17 cellular contexts compared by ENCODE assay signal in the genomic region with DNA sequence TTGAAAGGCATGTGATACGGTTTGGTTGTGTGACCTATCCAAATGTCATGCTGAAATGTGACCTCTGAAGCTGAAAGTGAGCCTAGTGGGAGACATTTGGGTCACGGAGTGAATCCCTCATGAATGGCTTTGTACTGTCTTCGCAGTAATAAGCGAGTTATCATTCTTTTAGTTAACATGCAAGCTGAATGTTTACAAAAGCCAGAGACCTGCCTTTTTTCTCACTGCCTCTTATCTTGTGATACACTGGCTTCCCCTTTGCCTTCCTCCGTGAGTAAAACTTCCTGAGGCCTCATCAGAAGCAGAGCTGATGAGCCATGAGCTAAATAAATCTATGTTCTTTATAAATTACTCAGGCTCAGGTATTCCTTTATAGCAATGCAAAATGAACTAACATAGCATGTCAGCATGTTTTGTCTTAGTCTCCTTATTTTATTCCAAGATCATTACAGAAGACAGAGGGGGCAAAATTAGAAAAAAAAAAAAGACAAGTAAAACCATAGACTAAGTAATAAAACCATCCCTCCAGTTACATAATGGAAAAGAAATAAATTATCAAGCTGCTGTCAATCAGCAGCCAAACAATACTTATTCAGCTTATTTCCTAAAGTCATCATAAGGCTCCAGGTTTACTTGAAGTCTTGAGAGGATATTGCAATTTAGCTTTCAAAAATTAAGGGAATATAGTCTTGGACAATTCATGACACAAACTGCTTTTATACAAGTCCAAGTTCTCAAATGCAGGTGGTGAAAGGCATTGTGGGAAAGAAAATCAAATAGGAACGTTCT. TPM values are rescaled to one million over a fixed set of nuclear protein-coding genes. Genes with fewer than 3 reads are reported as not detected.
DNase-seq lines count a peak whose midpoint lies in the region; ATAC-seq and TF ChIP-seq lines count a peak whose summit lies in the region.
"Had no signal": no experiment of that assay in that cellular context is flagged by ENCODE, and none has a peak within 500 bp of the region (broad histone marks: within the 10 kb centered on the region; RNA-seq: fewer than 3 reads in every experiment).

No MANE protein-coding gene starts in this region.

- TF ChIP-seq CTCF in Loucy (conservative IDR thresholded peaks at IDR 0.05; ENCODE audit: low read length), result no peak
- no peak for TF ChIP-seq CTCF in choroid plexus epithelial cell (conservative IDR thresholded peaks at IDR 0.05; ENCODE audit: low read depth, low read length)
- TF ChIP-seq CTCF in smooth muscle cell (IDR thresholded peaks at IDR 0.05; ENCODE audit: borderline replicate concordance, insufficient read depth, poor library complexity, severe bottlenecking), result no peak

- H3K27ac ChIP-seq in smooth muscle cell (ENCODE audit: low read depth), result no peak overlapping the region
- H3K27ac ChIP-seq: GM23248, VCaP had no signal

- H3K4me1 ChIP-seq in Loucy (ENCODE audit: insufficient read depth, low read length, poor library complexity, severe bottlenecking) (peaks cover 75% of the 10 kb centered on the region), smooth muscle cell (ENCODE audit: low read depth) (no peaks in the 10 kb centered on the region)

- peak overlapping the region; percentile 69 for H3K4me3 ChIP-seq in Loucy (ENCODE audit: low read length, poor library complexity, severe bottlenecking)
- H3K4me3 ChIP-seq in choroid plexus epithelial cell (ENCODE audit: low read depth, low read length), result no peak overlapping the region
- H3K4me3 ChIP-seq in smooth muscle cell, result no peak overlapping the region
- H3K4me3 ChIP-seq: GM23248 had no signal

- H3K36me3 ChIP-seq in Loucy (ENCODE audit: insufficient read depth, low read length) (no peaks in the 10 kb centered on the region), smooth muscle cell (ENCODE audit: low read depth) (no peaks in the 10 kb centered on the region)

- 51% methylated on average over 6 of the region's 6 CpGs for whole genome bisulfite sequencing in smooth muscle cell (ENCODE audit: low lambda C conversion rate)

- H3F3A ChIP-seq in Loucy (ENCODE audit: low read depth) (peaks cover 23% of the 10 kb centered on the region), smooth muscle cell (ENCODE audit: low read depth) (no peaks in the 10 kb centered on the region)

- no peaks in the 10 kb centered on the region for H3K27me3 ChIP-seq in Loucy (ENCODE audit: insufficient read depth, low read length, poor library complexity, severe bottlenecking)
- H3K27me3 ChIP-seq in smooth muscle cell (ENCODE audit: low read depth), result no peaks in the 10 kb centered on the region

- H3K9me3 ChIP-seq in Loucy (ENCODE audit: insufficient read depth, low read depth, low read length) (no peaks in the 10 kb centered on the region), smooth muscle cell (replicated peaks; ENCODE audit: low read depth) (no peaks in the 10 kb centered on the region)

- H3K9me2 ChIP-seq in Loucy (replicated peaks; ENCODE audit: low read depth, low read length), result no peaks in the 10 kb centered on the region

- peak overlapping the region; percentile 75 for H3K4me2 ChIP-seq in Loucy (ENCODE audit: low read depth, low read length, poor library complexity, severe bottlenecking)
- no peak overlapping the region for H3K4me2 ChIP-seq in smooth muscle cell

- DNase-seq in CD1c-positive myeloid dendritic cell (ENCODE audit: extremely low spot score) (peak; percentile 57), choroid plexus epithelial cell (ENCODE audit: low read depth) (peak; percentile 11), midbrain (lab: John Stamatoyannopoulos, UW) (peak; percentile 4), smooth muscle cell (lab: John Stamatoyannopoulos, UW; ENCODE audit: unreplicated experiment) (no peak)
- no peak for DNase-seq in activated naive CD4-positive, alpha-beta T cell treated with Interleukin-2 at 50 U/mL for 16 hours
- no peak for DNase-seq in stimulated activated CD4-positive, alpha-beta T cell treated with anti-CD3 and anti-CD28 coated beads, Interleukin-4, amount 100 ng/mL, for 4 hours
- DNase-seq: activated CD8-positive, alpha-beta memory T cell treated with anti-CD3 and anti-CD28 coated beads for 24 hours; CD8-positive, alpha-beta memory T cell; central memory CD4-positive, alpha-beta T cell; GM23248; left ventricle myocardium superior had no signal

- H3K9ac ChIP-seq in Loucy (ENCODE audit: low read depth, low read length, poor library complexity, severe bottlenecking) (peak overlapping the region; percentile 77), smooth muscle cell (ENCODE audit: low read depth) (no peak overlapping the region)
- H3K9ac ChIP-seq: GM23248 had no signal

- no peak for ATAC-seq in HG02678 (IDR thresholded peaks at IDR 0.05; ENCODE audit: unreplicated experiment)
- ATAC-seq: left ventricle myocardium superior had no signal

- H2AFZ ChIP-seq in Loucy (ENCODE audit: low read length) (peak overlapping the region; percentile 56; the same call in 1 of the 2 replicates), smooth muscle cell (ENCODE audit: low read depth) (no peak overlapping the region)
- H2AFZ ChIP-seq: GM23248 had no signal

- H4K20me1 ChIP-seq in Loucy (ENCODE audit: insufficient read depth, low read length, poor library complexity, severe bottlenecking), result no peaks in the 10 kb centered on the region
- H4K20me1 ChIP-seq in smooth muscle cell (ENCODE audit: low read depth), result no peaks in the 10 kb centered on the region

- H3K79me2 ChIP-seq in Loucy (ENCODE audit: insufficient read depth, low read length), result peaks cover 8% of the 10 kb centered on the region; the same call in 1 of the 2 replicates
- no peaks in the 10 kb centered on the region for H3K79me2 ChIP-seq in smooth muscle cell (ENCODE audit: low read depth)

RNA-seq across cellular contexts. Expression of a gene that starts 12.1 kb away (rescaled TPM):
- not detected in 2 replicates for total RNA-seq in smooth muscle cell
- polyA plus RNA-seq in smooth muscle cell, result 0.21 TPM in 1 of 2 replicates, not detected in the other
- total RNA-seq: GM23248, HT1080, neural crest cell, RPMI7951 had no signal
- polyA plus RNA-seq: GM23248 had no signal

Comparison
In these comparisons a context has a peak if more than half of its experiments do, and no peak if none do; other contexts are left out.
1. DNase-seq: peak in CD1c-positive myeloid dendritic cell (single experiment), choroid plexus epithelial cell (single experiment) and midbrain (single experiment); none in activated naive CD4-positive, alpha-beta T cell treated with Interleukin-2 at 50 U/mL for 16 hours (single experiment), stimulated activated CD4-positive, alpha-beta T cell treated with anti-CD3 and anti-CD28 coated beads, Interleukin-4, amount 100 ng/mL, for 4 hours (0 of 2) and smooth muscle cell (single experiment).